In genomic region chr7:108014747-108015682, GRCh38 we compare ENCODE assay signal across 1 cellular context.
TF ChIP-seq lines count a peak whose summit lies in the region.

No MANE protein-coding gene starts in this region.

TF ChIP-seq in HepG2, 621 proteins besides CTCF, POLR2A, EP300 and RAD21 (continued from another document and continues in another):
- TF ChIP-seq KIAA2018 (CRISPR knock-in tag; IDR thresholded peaks at IDR 0.05; ENCODE audit: borderline replicate concordance): no peak
- no peak for TF ChIP-seq ZBTB46 (CRISPR knock-in tag; IDR thresholded peaks at IDR 0.05; ENCODE audit: borderline replicate concordance)
- no peak for TF ChIP-seq ESRRA (CRISPR knock-in tag; IDR thresholded peaks at IDR 0.05; ENCODE audit: low read depth)
- no peak for TF ChIP-seq NFE2L1 (CRISPR knock-in tag; IDR thresholded peaks at IDR 0.05; ENCODE audit: borderline replicate concordance)
- TF ChIP-seq SKI (IDR thresholded peaks at IDR 0.05; ENCODE audit: partially characterized antibody): peak; percentile 20
- TF ChIP-seq THAP11 (CRISPR knock-in tag; IDR thresholded peaks at IDR 0.05): peak; percentile 46; the same call in 1 of the 2 replicates
- no peak for TF ChIP-seq PBX3 (CRISPR knock-in tag; IDR thresholded peaks at IDR 0.05; ENCODE audit: borderline replicate concordance)
- no peak for TF ChIP-seq ZNF576 (CRISPR knock-in tag; IDR thresholded peaks at IDR 0.05)
- TF ChIP-seq HDAC2 (CRISPR knock-in tag; IDR thresholded peaks at IDR 0.05): peak; percentile 83
- TF ChIP-seq ZSCAN25 (CRISPR knock-in tag; IDR thresholded peaks at IDR 0.05): peak; percentile 50; the same call in 1 of the 2 replicates
- TF ChIP-seq TRAFD1 (CRISPR knock-in tag; IDR thresholded peaks at IDR 0.05; ENCODE audit: borderline replicate concordance): no peak
- TF ChIP-seq NONO (IDR thresholded peaks at IDR 0.05): no peak
- no peak for TF ChIP-seq NONO (CRISPR knock-in tag; conservative IDR thresholded peaks at IDR 0.05)
- TF ChIP-seq ATF4 (CRISPR knock-in tag; IDR thresholded peaks at IDR 0.05): 0 out of 4 replicates have a peak, but pooled peaks of 1 of the 2 experiments have one; percentile 32
- peak; percentile 64 for TF ChIP-seq TBL1XR1 (IDR thresholded peaks at IDR 0.05; ENCODE audit: borderline replicate concordance, low read length, partially characterized antibody)
- TF ChIP-seq ZNF20 (CRISPR knock-in tag; IDR thresholded peaks at IDR 0.05): no peak
- TF ChIP-seq ZNF138 (CRISPR knock-in tag; IDR thresholded peaks at IDR 0.05; ENCODE audit: low read depth): no peak
- no peak for TF ChIP-seq ARID4A (CRISPR knock-in tag; IDR thresholded peaks at IDR 0.05; ENCODE audit: borderline replicate concordance)
- no peak for TF ChIP-seq NR1H2 (CRISPR knock-in tag; IDR thresholded peaks at IDR 0.05; ENCODE audit: borderline replicate concordance, low read depth)
- TF ChIP-seq ZNF749 (CRISPR knock-in tag; IDR thresholded peaks at IDR 0.05; ENCODE audit: borderline replicate concordance): no peak
- no peak for TF ChIP-seq CAMTA2 (CRISPR knock-in tag; IDR thresholded peaks at IDR 0.05; ENCODE audit: borderline replicate concordance)
- no peak for TF ChIP-seq TERF1 (CRISPR knock-in tag; IDR thresholded peaks at IDR 0.05)
- TF ChIP-seq RBFOX2 (IDR thresholded peaks at IDR 0.05; ENCODE audit: low read depth, low read length): no peak
- TF ChIP-seq ZNF512B (CRISPR knock-in tag; IDR thresholded peaks at IDR 0.05; ENCODE audit: borderline replicate concordance): no peak
- no peak for TF ChIP-seq SETDB1 (CRISPR knock-in tag; IDR thresholded peaks at IDR 0.05; ENCODE audit: borderline replicate concordance)
- peak; percentile 79 for TF ChIP-seq SAP130 (CRISPR knock-in tag; IDR thresholded peaks at IDR 0.05; ENCODE audit: low read depth)
- no peak for TF ChIP-seq ZSCAN29 (CRISPR knock-in tag; conservative IDR thresholded peaks at IDR 0.05)
- 0 out of 2 replicates have a peak, but pooled peaks have one; percentile 17 for TF ChIP-seq ZNF264 (CRISPR knock-in tag; IDR thresholded peaks at IDR 0.05)
- TF ChIP-seq SNAPC2 (CRISPR knock-in tag; IDR thresholded peaks at IDR 0.05): no peak
- no peak for TF ChIP-seq JARID2 (CRISPR knock-in tag; IDR thresholded peaks at IDR 0.05; ENCODE audit: insufficient replicate concordance)
- no peak for TF ChIP-seq ZNF839 (CRISPR knock-in tag; IDR thresholded peaks at IDR 0.05; ENCODE audit: borderline replicate concordance)
- TF ChIP-seq SMAD3 (CRISPR knock-in tag; IDR thresholded peaks at IDR 0.05): 0 out of 2 replicates have a peak, but pooled peaks have one; percentile 49
- no peak for TF ChIP-seq PRPF4 (IDR thresholded peaks at IDR 0.05; ENCODE audit: low read depth, low read length, poor library complexity, severe bottlenecking)
- peak; percentile 62; the same call in 1 of the 2 replicates for TF ChIP-seq JUND (CRISPR knock-in tag; IDR thresholded peaks at IDR 0.05)
- no peak for TF ChIP-seq ZNF30 (CRISPR knock-in tag; IDR thresholded peaks at IDR 0.05)
